7 cellular contexts compared by ENCODE assay signal in genomic region chr17:31492880-31493655, GRCh38.
A peak's percentile ranks its signal among the peaks of the same experiment; 100 is the strongest.
DNase-seq lines count a peak whose midpoint lies in the region; ATAC-seq lines count a peak whose summit lies in the region.

No MANE protein-coding gene starts in this region.

- peak overlapping the region; percentile 68 for H3K4me3 Mint-ChIP-seq in activated CD8-positive, alpha-beta T cell treated with anti-CD3 and anti-CD28 coated beads, Interleukin-2, amount 10 ng/mL, durations not matched to agents 7 days and 5 days
- peak overlapping the region; percentile 86 for H3K4me3 Mint-ChIP-seq in stimulated activated effector memory CD8-positive, alpha-beta T cell treated with anti-CD3 and anti-CD28 coated beads, Interleukin-12 subunit alpha, Interleukin-12 subunit beta, amount 100 ng/mL, for 72 hours

- CTCF ChIA-PET in activated CD8-positive, alpha-beta T cell treated with anti-CD3 and anti-CD28 coated beads, Interleukin-2, amount 10 ng/mL, durations not matched to agents 7 days and 5 days (lab: Charles Lee) = interaction anchor here (1.5 to 6.6 kb wide), 3 partner anchors 17 to 56 kb away, joined by 4 to 66 read pairs (median 8); no protein-coding TSS in a partner anchor

- peaks cover 87% of the 10 kb centered on the region for H3K4me1 Mint-ChIP-seq in activated CD8-positive, alpha-beta T cell treated with anti-CD3 and anti-CD28 coated beads, Interleukin-2, amount 10 ng/mL, durations not matched to agents 7 days and 5 days (ENCODE audit: low read depth)
- peaks cover 93% of the 10 kb centered on the region for H3K4me1 Mint-ChIP-seq in stimulated activated effector memory CD8-positive, alpha-beta T cell treated with anti-CD3 and anti-CD28 coated beads, Interleukin-12 subunit alpha, Interleukin-12 subunit beta, amount 100 ng/mL, for 72 hours

- H3K9me3 Mint-ChIP-seq in activated CD8-positive, alpha-beta T cell treated with anti-CD3 and anti-CD28 coated beads, Interleukin-2, amount 10 ng/mL, durations not matched to agents 7 days and 5 days (ENCODE audit: insufficient read depth) = no peaks in the 10 kb centered on the region
- no peaks in the 10 kb centered on the region for H3K9me3 Mint-ChIP-seq in stimulated activated effector memory CD8-positive, alpha-beta T cell treated with anti-CD3 and anti-CD28 coated beads, Interleukin-12 subunit alpha, Interleukin-12 subunit beta, amount 100 ng/mL, for 72 hours

- H3K27me3 ChIP-seq in layer of hippocampus (ENCODE audit: control insufficient read depth, insufficient read depth, low read length) (no peaks in the 10 kb centered on the region), MG63 (peaks cover 7% of the 10 kb centered on the region)

- peaks cover 22% of the 10 kb centered on the region for H3K36me3 Mint-ChIP-seq in activated CD8-positive, alpha-beta T cell treated with anti-CD3 and anti-CD28 coated beads, Interleukin-2, amount 10 ng/mL, durations not matched to agents 7 days and 5 days (ENCODE audit: low read depth)
- peaks cover 6% of the 10 kb centered on the region for H3K36me3 Mint-ChIP-seq in stimulated activated effector memory CD8-positive, alpha-beta T cell treated with anti-CD3 and anti-CD28 coated beads, Interleukin-12 subunit alpha, Interleukin-12 subunit beta, amount 100 ng/mL, for 72 hours

- H3K4me3 ChIP-seq in MG63 = no peak overlapping the region

- no peaks in the 10 kb centered on the region for H3K9me3 ChIP-seq in MG63

- peak overlapping the region; percentile 98 for H3K27ac Mint-ChIP-seq in activated CD8-positive, alpha-beta T cell treated with anti-CD3 and anti-CD28 coated beads, Interleukin-2, amount 10 ng/mL, durations not matched to agents 7 days and 5 days
- peak overlapping the region; percentile 97 for H3K27ac Mint-ChIP-seq in stimulated activated effector memory CD8-positive, alpha-beta T cell treated with anti-CD3 and anti-CD28 coated beads, Interleukin-12 subunit alpha, Interleukin-12 subunit beta, amount 100 ng/mL, for 72 hours

- in situ Hi-C loops in KBM-7 (cut with MboI; ENCODE audit: low pct_unique_long_range_greater_than_20kb, low sequenced_read_pairs) = no loop called here

- peak overlapping the region; percentile 12 for H3K27ac ChIP-seq in layer of hippocampus (ENCODE audit: low read depth, low read length)

- DNase-seq in KBM-7 (peak; percentile 81), MG63 (no peak)
- DNase-seq in activated CD8-positive, alpha-beta T cell treated with anti-CD3 and anti-CD28 coated beads, Interleukin-2, amount 10 ng/mL, durations not matched to agents 7 days and 5 days = peak; percentile 73
- peak in 1 of 2 donors; percentile 63 for DNase-seq in stimulated activated effector memory CD8-positive, alpha-beta T cell treated with anti-CD3 and anti-CD28 coated beads, Interleukin-12 subunit alpha, Interleukin-12 subunit beta, amount 100 ng/mL, for 72 hours (ENCODE audit: low spot score in 2 of 2)

- H3K36me3 ChIP-seq in MG63 = no peaks in the 10 kb centered on the region

- POLR2A ChIA-PET in activated CD8-positive, alpha-beta T cell treated with anti-CD3 and anti-CD28 coated beads, Interleukin-2, amount 10 ng/mL, durations not matched to agents 7 days and 5 days (lab: Charles Lee) = interaction anchor here (0.8 to 9.1 kb wide), 3 partner anchors 13 to 28 kb away, joined by 3 to 129 read pairs (median 10); no protein-coding TSS in a partner anchor

- ATAC-seq in activated CD8-positive, alpha-beta T cell treated with anti-CD3 and anti-CD28 coated beads, Interleukin-2, amount 10 ng/mL, durations not matched to agents 7 days and 5 days = peak; percentile 9
- ATAC-seq in stimulated activated effector memory CD8-positive, alpha-beta T cell treated with anti-CD3 and anti-CD28 coated beads, Interleukin-12 subunit alpha, Interleukin-12 subunit beta, amount 100 ng/mL, for 72 hours = peak; percentile 69
- ATAC-seq in GM19463 (IDR thresholded peaks at IDR 0.05; ENCODE audit: unreplicated experiment) (no peak), GM21723 (IDR thresholded peaks at IDR 0.05; ENCODE audit: unreplicated experiment) (no peak)

- H3K27me3 Mint-ChIP-seq in activated CD8-positive, alpha-beta T cell treated with anti-CD3 and anti-CD28 coated beads, Interleukin-2, amount 10 ng/mL, durations not matched to agents 7 days and 5 days (ENCODE audit: low read depth) = no peaks in the 10 kb centered on the region

Comparison
In these comparisons a context has a peak if more than half of its experiments do, and no peak if none do; other contexts are left out.
1. ATAC-seq: peak in activated CD8-positive, alpha-beta T cell treated with anti-CD3 and anti-CD28 coated beads, Interleukin-2, amount 10 ng/mL, durations not matched to agents 7 days and 5 days (single experiment) and stimulated activated effector memory CD8-positive, alpha-beta T cell treated with anti-CD3 and anti-CD28 coated beads, Interleukin-12 subunit alpha, Interleukin-12 subunit beta, amount 100 ng/mL, for 72 hours (single experiment); none in GM19463 (single experiment) and GM21723 (single experiment).